Comparison of ENCODE assay signal across 1 cellular context in the genomic region with DNA sequence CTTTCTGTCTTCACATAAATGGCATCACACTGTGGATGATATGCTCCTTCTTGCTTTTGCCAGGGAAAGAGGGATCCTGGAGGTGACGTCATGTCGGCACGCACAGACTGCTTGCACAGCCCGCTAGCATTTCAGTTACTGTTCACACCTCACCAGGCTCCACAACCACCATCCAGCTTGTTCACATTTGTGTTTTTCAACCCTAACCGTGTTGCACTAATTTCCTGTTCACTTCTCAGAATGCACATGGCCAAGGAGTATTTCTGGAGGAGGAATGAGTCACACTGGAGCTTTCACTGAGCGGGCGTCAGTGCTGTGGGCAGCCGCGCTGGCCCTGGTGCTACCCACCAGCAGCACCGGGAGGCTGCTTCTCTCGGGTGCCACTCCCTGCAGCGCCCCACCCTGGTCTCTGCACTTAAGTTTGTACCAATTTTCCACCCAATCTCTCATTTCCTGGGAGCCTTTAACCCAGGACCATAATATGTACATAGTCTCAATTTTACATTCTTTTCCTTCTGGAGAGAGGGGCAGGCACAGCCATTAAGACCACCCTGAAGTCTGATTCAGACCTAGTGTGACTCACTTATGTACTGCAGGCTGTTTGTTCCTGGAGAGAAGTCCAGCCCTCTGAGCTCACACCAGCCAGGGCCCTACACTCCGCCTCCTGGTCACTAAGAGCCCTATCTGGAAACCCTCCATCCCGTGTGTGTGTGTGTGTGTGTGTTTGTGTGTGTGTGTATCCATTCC.
TF ChIP-seq lines count a peak whose summit lies in the region.

No MANE protein-coding gene starts in this region.

TF ChIP-seq in HCT116, 20 proteins besides CTCF, POLR2A, EP300 and RAD21:
- TF ChIP-seq POLR2AphosphoS5 (IDR thresholded peaks at IDR 0.05; ENCODE audit: low read depth, low read length) (peak; percentile 17; the same call in 1 of the 2 replicates), ZFX (IDR thresholded peaks at IDR 0.05) (no peak)
